ENCODE assay signal across 8 cellular contexts in genomic region chr1:23559985-23560755, GRCh38. TPM values are rescaled to one million over a fixed set of nuclear protein-coding genes. Genes with fewer than 3 reads are reported as not detected.
DNase-seq lines count a peak whose midpoint lies in the region; ATAC-seq and TF ChIP-seq lines count a peak whose summit lies in the region.

No MANE protein-coding gene starts in this region.

- no peaks in the 10 kb centered on the region for H3K9me3 ChIP-seq in SJCRH30 (replicated peaks)
- no peaks in the 10 kb centered on the region for H3K9me3 ChIP-seq in fibroblast of lung (ENCODE audit: control insufficient read depth, insufficient read depth, low read depth, low read length)
- H3K9me3 ChIP-seq in mucosa of descending colon = no peaks in the 10 kb centered on the region

- intact Hi-C loops in sciatic nerve (cut with DNase I) (no loop called here), mucosa of descending colon (cut with DNase I, micrococcal nuclease) (no loop called here)

- TF ChIP-seq CTCF in fibroblast of lung (conservative IDR thresholded peaks at IDR 0.05 in 1 of 2, IDR thresholded peaks at IDR 0.05 in 1 of 2; ENCODE audit: low read depth in 1 of 2, low read length in 2 of 2) (no peak), mucosa of descending colon (IDR thresholded peaks at IDR 0.05) (no peak)

- H4K20me1 ChIP-seq in fibroblast of lung (ENCODE audit: control insufficient read depth, extremely low read depth, insufficient read depth, low read length) = no peaks in the 10 kb centered on the region

- no peak overlapping the region for H2AFZ ChIP-seq in fibroblast of lung (ENCODE audit: low read length)

- ATAC-seq in sciatic nerve (peak; percentile 13), mucosa of descending colon (no peak)

- H3K27me3 ChIP-seq in SJCRH30 (no peaks in the 10 kb centered on the region), fibroblast of lung (ENCODE audit: control insufficient read depth, insufficient read depth, low read length) (no peaks in the 10 kb centered on the region)

- H3K36me3 ChIP-seq in SJCRH30 (peaks cover 21% of the 10 kb centered on the region), fibroblast of lung (ENCODE audit: control insufficient read depth, insufficient read depth, low read length) (no peaks in the 10 kb centered on the region), mucosa of descending colon (ENCODE audit: low read depth) (no peaks in the 10 kb centered on the region)

- peak; percentile 50 for DNase-seq in NCI-H1105 treated with DMSO at 0.1 percent for 48 hours (lab: John Stamatoyannopoulos, UW)
- no peak for DNase-seq in NCI-H1105 (lab: John Stamatoyannopoulos, UW)
- DNase-seq in SJCRH30 = peak in 1 of 2 experiments; percentile 61
- peak in 1 of 2 donors; percentile 40 for DNase-seq in fibroblast of lung (ENCODE audit: low read depth in 2 of 2)
- no peak for DNase-seq in sciatic nerve (ENCODE audit: low spot score)
- DNase-seq in SKM-1 treated with dmso at 0.1 percent for 144 hours (lab: John Stamatoyannopoulos, UW; ENCODE audit: unreplicated experiment) = no peak
- DNase-seq in NCI-H187 treated with DMSO at 0.1 percent for 48 hours (lab: John Stamatoyannopoulos, UW) = no peak
- DNase-seq in mucosa of descending colon = no peak

- peak overlapping the region; percentile 79 for H3K4me3 ChIP-seq in SJCRH30
- H3K4me3 ChIP-seq in fibroblast of lung (replicated peaks in 1 of 4; ENCODE audit: control extremely low read depth in 1 of 4, insufficient read depth in 1 of 4, low read depth in 3 of 4, low read length in 4 of 4) = peak overlapping the region; percentile 28 to 92 (median 66)
- H3K4me3 ChIP-seq in mucosa of descending colon = no peak overlapping the region

- H3K4me2 ChIP-seq in fibroblast of lung (ENCODE audit: extremely low read depth, insufficient read depth, low read length) = peak overlapping the region; percentile 88

- H3K27ac ChIP-seq in SJCRH30 (peak overlapping the region; percentile 99), fibroblast of lung (ENCODE audit: insufficient read depth, low read length) (peak overlapping the region; percentile 98)

- H3K9ac ChIP-seq in fibroblast of lung (ENCODE audit: insufficient read depth, low read length) = peak overlapping the region; percentile 55

- peaks cover 14% of the 10 kb centered on the region for H3K79me2 ChIP-seq in fibroblast of lung (ENCODE audit: control insufficient read depth, insufficient read depth, low read length)

- H3K4me1 ChIP-seq in SJCRH30 = peaks cover 62% of the 10 kb centered on the region
- H3K4me1 ChIP-seq in fibroblast of lung (ENCODE audit: control insufficient read depth, extremely low read depth, insufficient read depth, low read length) = peaks cover 33% of the 10 kb centered on the region
- H3K4me1 ChIP-seq in mucosa of descending colon (ENCODE audit: low read depth) = peaks cover 57% of the 10 kb centered on the region

RNA-seq across cellular contexts. Expression of gene ID3, which starts 0.9 kb away (rescaled TPM):
- 332 and 336 TPM in 2 replicates for total RNA-seq in SJCRH30 (2014; rRNA removed; shearing (Covaris generic))
- 9.9 and 42.9 TPM in 2 replicates for total RNA-seq in fibroblast of lung
- polyA plus RNA-seq in fibroblast of lung = 23.0 and 35.2 TPM in 2 replicates
- 28.8 and 44.1 TPM in 2 replicates for polyA plus RNA-seq in fibroblast of lung (2012)
- 21.5 and 54.2 TPM in 2 replicates for polyA minus RNA-seq in fibroblast of lung (ENCODE audit: low replicate concordance)
- 289 TPM for total RNA-seq in sciatic nerve
- total RNA-seq in mucosa of descending colon = 100 to 1,000 TPM in 2 of 3 donors, 10 to 100 TPM in 1; 83.0 to 316 (median 121) TPM

RNA-seq across cellular contexts. Expression of gene E2F2, which starts 29.1 kb away (rescaled TPM):
- 33.5 and 43.2 TPM in 2 replicates for total RNA-seq in SJCRH30 (2014; rRNA removed; shearing (Covaris generic))
- total RNA-seq in fibroblast of lung = 0.17 TPM in 1 of 2 replicates, not detected in the other
- 0.26 and 0.85 TPM in 2 replicates for polyA plus RNA-seq in fibroblast of lung
- polyA plus RNA-seq in fibroblast of lung (2012) = 0.58 and 1.8 TPM in 2 replicates
- 1.4 and 6.8 TPM in 2 replicates for polyA minus RNA-seq in fibroblast of lung (ENCODE audit: low replicate concordance)
- 2.1 TPM for total RNA-seq in sciatic nerve
- 10 to 100 TPM in 2 of 3 donors, 1 to 10 TPM in 1; 8.6 to 18.0 (median 14.5) TPM for total RNA-seq in mucosa of descending colon
